Comparison of ENCODE assay signal across 20 cellular contexts in genomic region chr5:60372786-60373185, GRCh38.
DNase-seq lines count a peak whose midpoint lies in the region; ATAC-seq and TF ChIP-seq lines count a peak whose summit lies in the region.
"Had no signal": no experiment of that assay in that cellular context is flagged by ENCODE, and none has a peak within 500 bp of the region (broad histone marks: within the 10 kb centered on the region; RNA-seq: fewer than 3 reads in every experiment).

No MANE protein-coding gene starts in this region.

- H3K9me3 ChIP-seq in endodermal cell (ENCODE audit: control insufficient read depth, low read length), result no peaks in the 10 kb centered on the region
- no peaks in the 10 kb centered on the region for H3K9me3 ChIP-seq in left lung
- H3K9me3 ChIP-seq: HAP-1, SJCRH30 had no signal

- DNase-seq in ACHN (peak; percentile 15), endodermal cell (no peak), left lung (no peak), retinal pigment epithelial cell (ENCODE audit: low read depth) (peak; percentile 8), brain microvascular endothelial cell (no peak), GM19240 (ENCODE audit: insufficient read length, low spot score) (no peak)
- no peak for DNase-seq in stimulated activated naive B cell treated with anti-CD40 and anti-IgM and Interleukin-4, amounts not matched to agents 10 μg/mL and 1 μg/mL and 100 μg/mL, for 72 hours
- DNase-seq: AML-193, COR-L47, DMS79, MV-4-11, NCI-H1436, NCI-H2029, NCI-H510A, NCI-H82, PC-3, SJCRH30 had no signal

- H3K4me3 ChIP-seq in endodermal cell (ENCODE audit: low read length), result peak overlapping the region; percentile 21
- H3K4me3 ChIP-seq in left lung, result no peak overlapping the region
- H3K4me3 ChIP-seq in retinal pigment epithelial cell (ENCODE audit: low read length), result no peak overlapping the region
- H3K4me3 ChIP-seq in brain microvascular endothelial cell (ENCODE audit: low read depth, low read length), result no peak overlapping the region
- H3K4me3 ChIP-seq: HAP-1, SJCRH30 had no signal

- no peak overlapping the region for H3K27ac Mint-ChIP-seq in endodermal cell
- H3K27ac Mint-ChIP-seq in stimulated activated naive B cell treated with anti-CD40 and anti-IgM and Interleukin-4, amounts not matched to agents 10 μg/mL and 1 μg/mL and 100 μg/mL, for 72 hours, result no peak overlapping the region
- H3K27ac Mint-ChIP-seq: CD14-positive monocyte had no signal

- peaks cover 13% of the 10 kb centered on the region for H3K4me1 ChIP-seq in endodermal cell (ENCODE audit: control insufficient read depth, insufficient read depth, low read length)
- no peaks in the 10 kb centered on the region for H3K4me1 ChIP-seq in left lung
- H3K4me1 ChIP-seq: HAP-1, SJCRH30 had no signal

- H3K9me3 Mint-ChIP-seq in endodermal cell, result no peaks in the 10 kb centered on the region
- no peaks in the 10 kb centered on the region for H3K9me3 Mint-ChIP-seq in stimulated activated naive B cell treated with anti-CD40 and anti-IgM and Interleukin-4, amounts not matched to agents 10 μg/mL and 1 μg/mL and 100 μg/mL, for 72 hours

- TF ChIP-seq CTCF in endodermal cell (conservative IDR thresholded peaks at IDR 0.05) (no peak), left lung (IDR thresholded peaks at IDR 0.05) (no peak), retinal pigment epithelial cell (conservative IDR thresholded peaks at IDR 0.05; ENCODE audit: low read depth, low read length) (no peak), brain microvascular endothelial cell (IDR thresholded peaks at IDR 0.05; ENCODE audit: low read depth, low read length, missing control alignments) (no peak)

- in situ Hi-C loops in ACHN (cut with HindIII; ENCODE audit: low pct_ligation_motif_present, low pct_unique_long_range_greater_than_20kb, low sequenced_read_pairs) (no loop called here), brain microvascular endothelial cell (cut with HindIII; ENCODE audit: low pct_ligation_motif_present, low sequenced_read_pairs) (no loop called here)

- no peak overlapping the region for H3K27ac ChIP-seq in endodermal cell (ENCODE audit: low read depth, low read length)
- no peak overlapping the region for H3K27ac ChIP-seq in left lung
- no peak overlapping the region for H3K27ac ChIP-seq in brain microvascular endothelial cell
- H3K27ac ChIP-seq: SJCRH30 had no signal

- H3K27me3 ChIP-seq in endodermal cell (ENCODE audit: control insufficient read depth, insufficient read depth, low read length, poor library complexity, severe bottlenecking), result peaks cover 6% of the 10 kb centered on the region
- H3K27me3 ChIP-seq in left lung, result no peaks in the 10 kb centered on the region
- no peaks in the 10 kb centered on the region for H3K27me3 ChIP-seq in brain microvascular endothelial cell (replicated peaks)
- H3K27me3 ChIP-seq: SJCRH30 had no signal

- intact Hi-C loops in left lung (cut with DNase I), result no loop called here

- no peaks in the 10 kb centered on the region for H3K27me3 Mint-ChIP-seq in endodermal cell (ENCODE audit: insufficient read depth)
- no peaks in the 10 kb centered on the region for H3K27me3 Mint-ChIP-seq in stimulated activated naive B cell treated with anti-CD40 and anti-IgM and Interleukin-4, amounts not matched to agents 10 μg/mL and 1 μg/mL and 100 μg/mL, for 72 hours

- no peak overlapping the region for H3K4me3 Mint-ChIP-seq in endodermal cell
- H3K4me3 Mint-ChIP-seq in stimulated activated naive B cell treated with anti-CD40 and anti-IgM and Interleukin-4, amounts not matched to agents 10 μg/mL and 1 μg/mL and 100 μg/mL, for 72 hours, result no peak overlapping the region
- H3K4me3 Mint-ChIP-seq: CD14-positive monocyte had no signal

- H3K36me3 ChIP-seq in endodermal cell (ENCODE audit: control insufficient read depth, insufficient read depth, low read length) (no peaks in the 10 kb centered on the region), left lung (no peaks in the 10 kb centered on the region), brain microvascular endothelial cell (replicated peaks) (no peaks in the 10 kb centered on the region)
- H3K36me3 ChIP-seq: HAP-1, SJCRH30 had no signal

- no peak overlapping the region for H3K9ac ChIP-seq in endodermal cell (ENCODE audit: extremely low read depth, low read length, poor library complexity, severe bottlenecking)

- ATAC-seq in left lung (peak; percentile 78), HG02623 (IDR thresholded peaks at IDR 0.05; ENCODE audit: unreplicated experiment) (no peak)
- ATAC-seq in stimulated activated naive B cell treated with anti-CD40 and anti-IgM and Interleukin-4, amounts not matched to agents 10 μg/mL and 1 μg/mL and 100 μg/mL, for 72 hours (replicated peaks), result no peak
- ATAC-seq: PC-3 had no signal

- WGBS in endodermal cell (ENCODE audit: insufficient coverage in 1 of 2, insufficient read length in 1 of 2), 2 experiments, result 92 to 95% methylated on average over 2 to 7 of the region's 7 CpGs

- no peaks in the 10 kb centered on the region for H3K36me3 Mint-ChIP-seq in endodermal cell (ENCODE audit: low read depth)
- H3K36me3 Mint-ChIP-seq in stimulated activated naive B cell treated with anti-CD40 and anti-IgM and Interleukin-4, amounts not matched to agents 10 μg/mL and 1 μg/mL and 100 μg/mL, for 72 hours, result peaks cover 0 to 6% of the 10 kb centered on the region in 2 donors

- H3K4me1 Mint-ChIP-seq in endodermal cell, result peaks cover 17% of the 10 kb centered on the region
- peaks cover 0 to 2% of the 10 kb centered on the region in 2 donors for H3K4me1 Mint-ChIP-seq in stimulated activated naive B cell treated with anti-CD40 and anti-IgM and Interleukin-4, amounts not matched to agents 10 μg/mL and 1 μg/mL and 100 μg/mL, for 72 hours
- H3K4me1 Mint-ChIP-seq: CD14-positive monocyte had no signal

Comparison
In these comparisons a context has a peak if more than half of its experiments do, and no peak if none do; other contexts are left out.
1. DNase-seq: peak in ACHN (single experiment) and retinal pigment epithelial cell (single experiment); none in endodermal cell (single experiment), left lung (0 of 2), brain microvascular endothelial cell (single experiment), stimulated activated naive B cell treated with anti-CD40 and anti-IgM and Interleukin-4, amounts not matched to agents 10 μg/mL and 1 μg/mL and 100 μg/mL, for 72 hours (single experiment) and GM19240 (single experiment).